ENCODE assay signal across 11 cellular contexts in genomic region chr2:160482673-160483072, GRCh38. TPM values are rescaled to one million over a fixed set of nuclear protein-coding genes. Genes with fewer than 3 reads are reported as not detected.
A peak's percentile ranks its signal among the peaks of the same experiment; 100 is the strongest.
DNase-seq lines count a peak whose midpoint lies in the region; ATAC-seq, FAIRE-seq and TF ChIP-seq lines count a peak whose summit lies in the region.
"Had no signal": no experiment of that assay in that cellular context is flagged by ENCODE, and none has a peak within 500 bp of the region (broad histone marks: within the 10 kb centered on the region; RNA-seq: fewer than 3 reads in every experiment).

No MANE protein-coding gene starts in this region.

- no peaks in the 10 kb centered on the region for H3K9me3 ChIP-seq in pancreas
- H3K9me3 ChIP-seq: colonic mucosa had no signal

- H3K27me3 Mint-ChIP-seq in activated T-helper 2 cell treated with anti-CD3 and anti-CD28 coated beads, Interferon-gamma antibody, Interleukin-2, Interleukin-4, amounts not matched to agents 10 μg/mL and 5 μg/mL and 100 μg/mL, durations not matched to agents 14 hours and 24 hours and 36 hours (ENCODE audit: low read depth): no peaks in the 10 kb centered on the region
- no peaks in the 10 kb centered on the region for H3K27me3 Mint-ChIP-seq in nephron (ENCODE audit: low read depth)

- DNase-seq in DMS 273 (lab: John Stamatoyannopoulos, UW; ENCODE audit: unreplicated experiment) (peak; percentile 11), DMS 273 treated with DMSO at 0.1 percent for 48 hours (lab: John Stamatoyannopoulos, UW) (no peak), NCI-H2171 (lab: John Stamatoyannopoulos, UW) (peak; percentile 17), DMS114 treated with DMSO at 0.1 percent for 48 hours (lab: John Stamatoyannopoulos, UW; ENCODE audit: unreplicated experiment) (no peak), GM12891 (ENCODE audit: insufficient read length, low spot score) (no peak), pancreas (no peak)
- peak; percentile 41 for DNase-seq in activated T-helper 2 cell treated with anti-CD3 and anti-CD28 coated beads, Interferon-gamma antibody, Interleukin-2, Interleukin-4, amounts not matched to agents 10 μg/mL and 5 μg/mL and 100 μg/mL, durations not matched to agents 14 hours and 24 hours and 36 hours (ENCODE audit: low spot score)
- DNase-seq: colonic mucosa had no signal

- H3K36me3 ChIP-seq in pancreas: no peaks in the 10 kb centered on the region
- H3K36me3 ChIP-seq: colonic mucosa had no signal

- ATAC-seq in pancreas: no peak

- intact Hi-C loops in activated T-helper 2 cell treated with anti-CD3 and anti-CD28 coated beads, Interferon-gamma antibody, Interleukin-2, Interleukin-4, amounts not matched to agents 10 μg/mL and 5 μg/mL and 100 μg/mL, durations not matched to agents 14 hours and 24 hours and 36 hours (cut with micrococcal nuclease): loop anchor here (1.0 kb wide), 2 partner anchors 10 kb away; no protein-coding TSS in a partner anchor
- intact Hi-C loops in pancreas (cut with DNase I): no loop called here

- TF ChIP-seq POLR2A in GM12891 (IDR thresholded peaks at IDR 0.05; ENCODE audit: low read depth, low read length): no peak

- peaks cover 4% of the 10 kb centered on the region for H3K36me3 Mint-ChIP-seq in activated T-helper 2 cell treated with anti-CD3 and anti-CD28 coated beads, Interferon-gamma antibody, Interleukin-2, Interleukin-4, amounts not matched to agents 10 μg/mL and 5 μg/mL and 100 μg/mL, durations not matched to agents 14 hours and 24 hours and 36 hours (ENCODE audit: low read depth)
- peaks cover 12% of the 10 kb centered on the region for H3K36me3 Mint-ChIP-seq in nephron (ENCODE audit: low read depth)

- H3K4me1 Mint-ChIP-seq in activated T-helper 2 cell treated with anti-CD3 and anti-CD28 coated beads, Interferon-gamma antibody, Interleukin-2, Interleukin-4, amounts not matched to agents 10 μg/mL and 5 μg/mL and 100 μg/mL, durations not matched to agents 14 hours and 24 hours and 36 hours (ENCODE audit: low read depth): peaks cover 55% of the 10 kb centered on the region
- peaks cover 50% of the 10 kb centered on the region for H3K4me1 Mint-ChIP-seq in nephron

- no peak for FAIRE-seq in GM12891 (lab: Jason Lieb, UNC)
- no peak for FAIRE-seq in pancreas (lab: Jason Lieb, UNC)
- FAIRE-seq: D721Med had no signal

- no peaks in the 10 kb centered on the region for H3K27me3 ChIP-seq in pancreas
- H3K27me3 ChIP-seq: colonic mucosa had no signal

- peak overlapping the region; percentile 63 for H3K27ac Mint-ChIP-seq in activated T-helper 2 cell treated with anti-CD3 and anti-CD28 coated beads, Interferon-gamma antibody, Interleukin-2, Interleukin-4, amounts not matched to agents 10 μg/mL and 5 μg/mL and 100 μg/mL, durations not matched to agents 14 hours and 24 hours and 36 hours
- H3K27ac Mint-ChIP-seq in nephron: peak overlapping the region; percentile 21 to 64 (median 48)

- H3K4me1 ChIP-seq in pancreas: peaks cover 0 to 5% (median 3%) of the 10 kb centered on the region in 3 donors
- H3K4me1 ChIP-seq: colonic mucosa had no signal

- no peak for TF ChIP-seq CTCF in nephron (IDR thresholded peaks at IDR 0.05; ENCODE audit: unreplicated experiment in 3 of 3)
- no peak for TF ChIP-seq CTCF in pancreas (IDR thresholded peaks at IDR 0.05)

- WGBS in pancreas, 2 donors: 67 to 70% methylated on average over 2 of the region's 2 CpGs

- no peak overlapping the region for H3K4me3 ChIP-seq in pancreas
- H3K4me3 ChIP-seq: colonic mucosa had no signal

- H3K4me3 Mint-ChIP-seq in activated T-helper 2 cell treated with anti-CD3 and anti-CD28 coated beads, Interferon-gamma antibody, Interleukin-2, Interleukin-4, amounts not matched to agents 10 μg/mL and 5 μg/mL and 100 μg/mL, durations not matched to agents 14 hours and 24 hours and 36 hours (ENCODE audit: low read depth): no peak overlapping the region
- no peak overlapping the region for H3K4me3 Mint-ChIP-seq in nephron

- no peak overlapping the region for H3K27ac ChIP-seq in pancreas
- H3K27ac ChIP-seq: 22Rv1, colonic mucosa had no signal

- H3K9me3 Mint-ChIP-seq in activated T-helper 2 cell treated with anti-CD3 and anti-CD28 coated beads, Interferon-gamma antibody, Interleukin-2, Interleukin-4, amounts not matched to agents 10 μg/mL and 5 μg/mL and 100 μg/mL, durations not matched to agents 14 hours and 24 hours and 36 hours: no peaks in the 10 kb centered on the region
- H3K9me3 Mint-ChIP-seq in nephron: no peaks in the 10 kb centered on the region

TF ChIP-seq in GM12891, 5 proteins besides CTCF, POLR2A, EP300 and RAD21:
- TF ChIP-seq TAF1 (IDR thresholded peaks at IDR 0.05; ENCODE audit: low read depth, low read length) (no peak), PAX5 (IDR thresholded peaks at IDR 0.05; ENCODE audit: insufficient read depth, low read length, severe bottlenecking) (no peak), POU2F2 (IDR thresholded peaks at IDR 0.05; ENCODE audit: low read depth, low read length) (no peak), POLR2AphosphoS5 (IDR thresholded peaks at IDR 0.05; ENCODE audit: low read depth, low read length) (no peak), SPI1 (IDR thresholded peaks at IDR 0.05; ENCODE audit: low read depth, low read length) (no peak)

RNA-seq across cellular contexts. Expression of gene RBMS1, which starts 10.9 kb away (rescaled TPM):
- 40.1 and 42.2 TPM in 2 replicates for total RNA-seq in activated T-helper 2 cell treated with anti-CD3 and anti-CD28 coated beads, Interferon-gamma antibody, Interleukin-2, Interleukin-4, amounts not matched to agents 10 μg/mL and 5 μg/mL and 100 μg/mL, durations not matched to agents 14 hours and 24 hours and 36 hours
- polyA plus RNA-seq in GM12891 (2012; ENCODE audit: low read depth, missing spikeins): 0.14 TPM
- total RNA-seq in pancreas: 10 to 100 TPM in 3 of 6 donors, 1 to 10 TPM in 3; 6.3 to 26.1 (median 9.2) TPM
- 1 to 10 TPM; 8.0 to 9.3 TPM for polyA plus RNA-seq in pancreas

Comparison
In these comparisons a context has a peak if more than half of its experiments do, and no peak if none do; other contexts are left out.
1. DNase-seq: peak in DMS 273 (single experiment), NCI-H2171 (single experiment) and activated T-helper 2 cell treated with anti-CD3 and anti-CD28 coated beads, Interferon-gamma antibody, Interleukin-2, Interleukin-4, amounts not matched to agents 10 μg/mL and 5 μg/mL and 100 μg/mL, durations not matched to agents 14 hours and 24 hours and 36 hours (single experiment); none in DMS 273 treated with DMSO at 0.1 percent for 48 hours (single experiment), DMS114 treated with DMSO at 0.1 percent for 48 hours (single experiment), GM12891 (single experiment) and pancreas (0 of 6).